24 cellular contexts compared by ENCODE assay signal in the genomic region with DNA sequence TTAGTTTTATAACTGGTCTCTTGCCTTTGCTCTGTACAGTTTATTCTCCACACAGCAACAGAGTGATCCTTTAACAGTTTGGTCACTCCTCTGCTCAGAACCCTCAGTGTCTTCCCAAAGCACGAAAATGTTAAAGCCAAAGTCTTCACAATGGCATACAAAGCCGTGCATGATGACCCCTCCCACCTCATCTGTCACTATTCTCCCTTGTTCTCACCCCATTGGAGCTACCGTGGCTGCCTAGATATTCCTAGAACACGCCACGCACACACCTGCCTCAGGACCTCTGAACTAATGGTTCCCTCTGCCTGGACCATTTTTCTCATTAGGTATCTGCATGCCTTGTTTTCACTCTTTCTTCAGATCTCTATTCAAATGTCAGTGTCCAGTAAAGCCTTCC.
"Had no signal": no experiment of that assay in that cellular context is flagged by ENCODE, and none has a peak within 500 bp of the region (broad histone marks: within the 10 kb centered on the region; RNA-seq: fewer than 3 reads in every experiment).

No MANE protein-coding gene starts in this region.

- DNase-seq: activated B cell treated with CpG ODN at 0.5 μM for 24 hours; activated CD4-positive, alpha-beta T cell treated with anti-CD3 and anti-CD28 coated beads for 36 hours; activated CD4-positive, alpha-beta T cell treated with anti-CD3 and anti-CD28 coated beads, Interleukin-2, amount 50 U/mL, for 4 hours; activated CD8-positive, alpha-beta memory T cell treated with anti-CD3 and anti-CD28 coated beads for 24 hours; activated CD8-positive, alpha-beta memory T cell treated with anti-CD3 and anti-CD28 coated beads, Interleukin-2, amount 50 U/mL, for 4 hours; activated effector memory CD4-positive, alpha-beta T cell treated with anti-CD3 and anti-CD28 coated beads, Interleukin-2, amount 50 U/mL, for 16 hours; anterior cingulate cortex; effector memory CD4-positive, alpha-beta T cell; head of caudate nucleus; hypothalamus; left ventricle myocardium superior; mammary epithelial cell; stimulated activated CD4-positive, alpha-beta T cell treated with anti-CD3 and anti-CD28 coated beads, Interleukin-4, amount 100 ng/mL, for 24 hours; stimulated activated naive CD8-positive, alpha-beta T cell treated with anti-CD3 and anti-CD28 coated beads, Interleukin-15, amount 100 ng/mL, for 72 hours; T-helper 9 cell; tibial artery had no signal

- H3K27ac ChIP-seq: neutrophil, parathyroid adenoma had no signal

- H3K27me3 Mint-ChIP-seq: activated CD4-positive, alpha-beta T cell treated with anti-CD3 and anti-CD28 coated beads for 36 hours; stimulated activated naive CD8-positive, alpha-beta T cell treated with anti-CD3 and anti-CD28 coated beads, Interleukin-15, amount 100 ng/mL, for 72 hours had no signal

- H3K4me3 Mint-ChIP-seq: activated B cell treated with CpG ODN at 0.5 μM for 24 hours; activated CD4-positive, alpha-beta T cell treated with anti-CD3 and anti-CD28 coated beads for 36 hours; activated naive CD4-positive, alpha-beta T cell treated with anti-CD3 and anti-CD28 coated beads, Interleukin-2, amount 50 U/mL, for 24 hours; brain; natural killer cell treated with Interleukin-12 subunit alpha and Interleukin-12 subunit beta and Interleukin-15 and Interleukin-18, amount 100 ng/mL, for 72 hours; stimulated activated naive CD8-positive, alpha-beta T cell treated with anti-CD3 and anti-CD28 coated beads, Interleukin-15, amount 100 ng/mL, for 72 hours had no signal

- H2AFZ ChIP-seq: parathyroid adenoma had no signal

- H3K79me2 ChIP-seq: parathyroid adenoma had no signal

- H3K36me3 ChIP-seq: neutrophil had no signal

- H3K27ac Mint-ChIP-seq: activated B cell treated with CpG ODN at 0.5 μM for 24 hours; activated naive CD4-positive, alpha-beta T cell treated with anti-CD3 and anti-CD28 coated beads, Interleukin-2, amount 50 U/mL, for 24 hours; stimulated activated naive CD8-positive, alpha-beta T cell treated with anti-CD3 and anti-CD28 coated beads, Interleukin-15, amount 100 ng/mL, for 72 hours had no signal

- H3K36me3 Mint-ChIP-seq: activated naive CD4-positive, alpha-beta T cell treated with anti-CD3 and anti-CD28 coated beads, Interleukin-2, amount 50 U/mL, for 24 hours; brain; natural killer cell treated with Interleukin-12 subunit alpha and Interleukin-12 subunit beta and Interleukin-15 and Interleukin-18, amount 100 ng/mL, for 72 hours had no signal

- FAIRE-seq: colon, frontal cortex had no signal

- ATAC-seq: activated CD4-positive, alpha-beta T cell treated with anti-CD3 and anti-CD28 coated beads for 36 hours; left ventricle myocardium superior; natural killer cell treated with Interleukin-12 subunit alpha and Interleukin-12 subunit beta and Interleukin-15 and Interleukin-18, amount 100 ng/mL, for 72 hours; right cardiac atrium; stimulated activated naive CD8-positive, alpha-beta T cell treated with anti-CD3 and anti-CD28 coated beads, Interleukin-15, amount 100 ng/mL, for 72 hours had no signal

- H3K9me3 ChIP-seq: neutrophil, tibial artery had no signal

- H3K4me3 ChIP-seq: tibial artery had no signal

- H3K9ac ChIP-seq: parathyroid adenoma had no signal
